In the genomic region with DNA sequence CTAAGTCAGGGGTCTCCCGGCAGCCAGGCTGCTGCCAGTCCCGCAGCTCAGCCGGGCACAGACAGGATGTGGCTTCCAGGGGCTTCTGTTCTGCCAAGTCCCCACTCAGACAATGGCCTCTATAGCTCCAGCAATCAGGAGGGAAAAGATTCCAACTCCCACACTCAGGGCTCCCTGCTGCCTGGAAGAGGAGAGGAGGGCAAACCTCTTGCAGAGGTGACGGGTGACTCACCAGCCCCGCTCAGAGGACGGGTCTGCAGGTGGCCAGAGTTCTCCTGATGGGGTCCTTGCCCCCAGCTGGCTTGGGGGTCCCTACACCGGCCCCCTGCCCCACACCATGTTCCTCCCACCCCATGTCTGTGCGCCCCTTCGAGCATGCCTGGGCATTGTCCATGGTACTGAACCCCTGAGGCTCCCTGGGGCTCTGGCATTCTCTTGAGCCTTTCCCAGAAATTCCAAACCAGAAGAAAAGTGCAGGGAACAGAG, we compare ENCODE assay signal across 12 cellular contexts. TPM values are rescaled to one million over a fixed set of nuclear protein-coding genes. Genes with fewer than 3 reads are reported as not detected.
DNase-seq lines count a peak whose midpoint lies in the region; ATAC-seq, FAIRE-seq and TF ChIP-seq lines count a peak whose summit lies in the region.
"Had no signal": no experiment of that assay in that cellular context is flagged by ENCODE, and none has a peak within 500 bp of the region (broad histone marks: within the 10 kb centered on the region; RNA-seq: fewer than 3 reads in every experiment).

No MANE protein-coding gene starts in this region.

- peaks cover 57% of the 10 kb centered on the region for H3K4me1 ChIP-seq in CD4-positive, CD25-positive, alpha-beta regulatory T cell (ENCODE audit: control insufficient read depth, insufficient read depth, low read length, poor library complexity, severe bottlenecking)
- peaks cover 16 to 51% of the 10 kb centered on the region in 2 experiments for H3K4me1 ChIP-seq in K562 (replicated peaks in 1 of 2; ENCODE audit: control insufficient read depth in 2 of 2, insufficient read depth in 2 of 2, low read length in 2 of 2)
- peaks cover 21% of the 10 kb centered on the region for H3K4me1 ChIP-seq in lower lobe of right lung

- H3K9me1 ChIP-seq in K562 (ENCODE audit: control insufficient read depth, insufficient read depth, low read length) = no peaks in the 10 kb centered on the region

- CTCF ChIA-PET in K562 (lab: Yijun Ruan, JAX; ENCODE audit: low intra/inter-chr PET ratio) = no interaction called here

- no peaks in the 10 kb centered on the region for H3K27me3 ChIP-seq in CD4-positive, CD25-positive, alpha-beta regulatory T cell (ENCODE audit: control insufficient read depth, insufficient read depth, low read length)
- H3K27me3 ChIP-seq in K562 (ENCODE audit: control insufficient read depth in 2 of 2, insufficient read depth in 2 of 2, low read length in 2 of 2) = peaks cover 21 to 33% of the 10 kb centered on the region in 2 experiments; a peak in 4 of 5 replicates
- peaks cover 47% of the 10 kb centered on the region for H3K27me3 ChIP-seq in lower lobe of right lung (ENCODE audit: low read depth)

- FAIRE-seq in K562 (lab: Jason Lieb, UNC) = no peak

- H3K27me3 Mint-ChIP-seq in CD4-positive, CD25-positive, alpha-beta regulatory T cell = no peaks in the 10 kb centered on the region

- H4K20me1 ChIP-seq in K562 (replicated peaks; ENCODE audit: control insufficient read depth, insufficient read depth, low read length) = no peaks in the 10 kb centered on the region; the same call in 1 of the 2 replicates

- in situ Hi-C loops in K562 (cut with MboI) = no loop called here

- BruUV-seq in K562 (replicated peaks; lab: Mats Ljungman, UMichigan) = no TSS peak

- no peak for DNase-seq in CD4-positive, CD25-positive, alpha-beta regulatory T cell
- peak; percentile 26 for DNase-seq in Jurkat, Clone E6-1 (ENCODE audit: low read depth, low spot score)
- DNase-seq in K562 (ENCODE audit: extremely low read depth in 1 of 4, low spot score in 3 of 4) = no peak
- peak; percentile 16 for DNase-seq in lower lobe of right lung
- DNase-seq in C1 segment of cervical spinal cord (lab: John Stamatoyannopoulos, UW) = no peak
- no peak for DNase-seq in nucleus accumbens (lab: John Stamatoyannopoulos, UW)
- DNase-seq in NCI-H2081 treated with DMSO at 0.1 percent for 48 hours (lab: John Stamatoyannopoulos, UW) = no peak
- DNase-seq: NCI-H2107, occipital lobe had no signal

- H3K27ac ChIP-seq in CD4-positive, CD25-positive, alpha-beta regulatory T cell (ENCODE audit: insufficient read depth, low read length, poor library complexity, severe bottlenecking) = peak overlapping the region; percentile 87
- H3K27ac ChIP-seq in K562 (ENCODE audit: extremely low read depth, low read depth, low read length) (no peak overlapping the region), lower lobe of right lung (peak overlapping the region; percentile 75)

- ATAC-seq in CD4-positive, CD25-positive, alpha-beta regulatory T cell (ENCODE audit: low read depth in 2 of 2) = no peak
- ATAC-seq in K562 = no peak
- no peak for ATAC-seq in lower lobe of right lung
- ATAC-seq in GM18519 (IDR thresholded peaks at IDR 0.05; ENCODE audit: low FRiP score, unreplicated experiment) = no peak

- H3K27ac Mint-ChIP-seq in CD4-positive, CD25-positive, alpha-beta regulatory T cell = peak overlapping the region; percentile 73 to 100 (median 96)

- H3K9ac ChIP-seq in K562 (ENCODE audit: insufficient read depth in 1 of 2, low read depth in 2 of 2, low read length in 2 of 2) = peak overlapping the region in 1 of 2 experiments; percentile 83; a peak in 1 of 4 replicates

- H2AFZ ChIP-seq in K562 (ENCODE audit: low read depth, low read length) = no peak overlapping the region

- no peak for TF ChIP-seq POLR2A in K562 (conservative IDR thresholded peaks at IDR 0.05)

- H3K9me3 ChIP-seq in CD4-positive, CD25-positive, alpha-beta regulatory T cell (ENCODE audit: control insufficient read depth in 2 of 2, low read length in 2 of 2) = no peaks in the 10 kb centered on the region
- H3K9me3 ChIP-seq in K562 (replicated peaks; ENCODE audit: control insufficient read depth, insufficient read depth, low read depth, low read length) (no peaks in the 10 kb centered on the region), lower lobe of right lung (no peaks in the 10 kb centered on the region)
- H3K9me3 ChIP-seq: heart right ventricle had no signal

- H3K9me3 Mint-ChIP-seq in CD4-positive, CD25-positive, alpha-beta regulatory T cell = no peaks in the 10 kb centered on the region

- intact Hi-C loops in K562 (cut with micrococcal nuclease) = no loop called here
- intact Hi-C loops in lower lobe of right lung (cut with DNase I) = no loop called here

- H3K4me3 Mint-ChIP-seq in CD4-positive, CD25-positive, alpha-beta regulatory T cell = peak overlapping the region in 3 of 4 donors; percentile 19 to 57 (median 56)

- peaks cover 5% of the 10 kb centered on the region for H3K36me3 Mint-ChIP-seq in CD4-positive, CD25-positive, alpha-beta regulatory T cell

- H3K4me2 ChIP-seq in K562 (ENCODE audit: insufficient read depth, low read length) = no peak overlapping the region

- no peak for TF ChIP-seq RAD21 in K562 (CRISPR knock-in tag; conservative IDR thresholded peaks at IDR 0.05 in 1 of 2, IDR thresholded peaks at IDR 0.05 in 1 of 2)

- no peak for TF ChIP-seq EP300 in K562 (IDR thresholded peaks at IDR 0.05; ENCODE audit: low read length)

- peaks cover 12 to 64% (median 20%) of the 10 kb centered on the region in 4 donors for H3K4me1 Mint-ChIP-seq in CD4-positive, CD25-positive, alpha-beta regulatory T cell

- H3K4me3 ChIP-seq in CD4-positive, CD25-positive, alpha-beta regulatory T cell (ENCODE audit: low read depth, low read length) = no peak overlapping the region
- H3K4me3 ChIP-seq in Jurkat, Clone E6-1 (ENCODE audit: low read length) = peak overlapping the region; percentile 50
- H3K4me3 ChIP-seq in K562 (no peak overlapping the region), lower lobe of right lung (no peak overlapping the region)

- WGBS in K562 (ENCODE audit: insufficient coverage, low coverage, missing lambda C conversion rate) = 55% methylated on average over 6 of the region's 9 CpGs

- no peaks in the 10 kb centered on the region for H3K79me2 ChIP-seq in K562 (ENCODE audit: control insufficient read depth, insufficient read depth, low read length)

- no peaks in the 10 kb centered on the region for H3K36me3 ChIP-seq in CD4-positive, CD25-positive, alpha-beta regulatory T cell (ENCODE audit: control insufficient read depth, insufficient read depth, low read length)
- H3K36me3 ChIP-seq in K562 (ENCODE audit: control insufficient read depth, insufficient read depth, low read length) = no peaks in the 10 kb centered on the region
- no peaks in the 10 kb centered on the region for H3K36me3 ChIP-seq in lower lobe of right lung
- H3K36me3 ChIP-seq: heart right ventricle had no signal

- POLR2A ChIA-PET in K562 (lab: Yijun Ruan, JAX) = interaction anchor here (0.5 to 1.7 kb wide), 3 partner anchors 10 to 74 kb away, joined by 3 to 6 read pairs (median 3); no protein-coding TSS in a partner anchor

- TF ChIP-seq CTCF in K562 (IDR thresholded peaks at IDR 0.05 in 2 of 3, conservative IDR thresholded peaks at IDR 0.05 in 1 of 3; ENCODE audit: insufficient read depth in 2 of 3, low read depth in 1 of 3, low read length in 3 of 3) (no peak), lower lobe of right lung (IDR thresholded peaks at IDR 0.05) (no peak)

RNA-seq across cellular contexts. Expression of a gene that starts 32.6 kb away (rescaled TPM):
- total RNA-seq in CD4-positive, CD25-positive, alpha-beta regulatory T cell = 0.37 TPM
- polyA plus RNA-seq in CD4-positive, CD25-positive, alpha-beta regulatory T cell = under 1 TPM in 1 of 4 donors, not detected in 3; 0.11 TPM
- not detected for polyA plus RNA-seq in Jurkat, Clone E6-1 (2012; ENCODE audit: insufficient read depth, insufficient read length)
- total RNA-seq in K562 (2011; cell fraction: chromatin; rRNA removed; ENCODE audit: low replicate concordance) = 0.25 TPM in 1 of 2 replicates, not detected in the other
- 0.17 TPM in 1 of 2 replicates, not detected in the other for total RNA-seq in K562 (2011; cell fraction: nucleolus; rRNA removed)
- total RNA-seq in K562 (2011; cell fraction: nucleoplasm; rRNA removed) = 0.15 TPM in 2 replicates
- 0.41 TPM in 1 of 2 replicates, not detected in the other for total RNA-seq in K562 (2014; rRNA removed)
- total RNA-seq in K562 (2014; rRNA removed; fragmentation: Illumina TruSeq; extraction: Trizol) = 0.04 TPM in 1 of 2 replicates, not detected in the other
- total RNA-seq in K562 (2015; rRNA removed; fragmentation: Illumina TruSeq; extraction: Trizol) = 0.14 and 0.15 TPM in 2 replicates
- total RNA-seq in K562 (2021) = 0.38 and 0.40 TPM in 2 replicates
- polyA plus RNA-seq in K562 (2011; rRNA removed) = 0.07 and 0.12 TPM in 2 replicates
- 0.10 and 0.31 TPM in 2 replicates for polyA plus RNA-seq in K562 (2011; cell fraction: cytosol; rRNA removed)
- 0.13 and 0.24 TPM in 2 replicates for polyA plus RNA-seq in K562 (2011; cell fraction: nucleus; rRNA removed)
- polyA plus RNA-seq in K562 (2012) = 0.51 and 0.61 TPM in 2 replicates
- polyA plus RNA-seq in K562 (2014; fragmentation: Illumina TruSeq; extraction: Trizol) = 0.22 and 0.25 TPM in 2 replicates
- polyA plus RNA-seq in K562 (2014; fragmentation: Nextera tagmentation; extraction: Ambion mirVana) = not detected
- 0.04 and 0.12 TPM in 2 replicates for polyA plus RNA-seq in K562 (2014; rRNA removed)
- 0.06 and 0.07 TPM in 2 replicates for polyA minus RNA-seq in K562 (2011; rRNA and poly(A)+ RNA removed)
- not detected in 2 replicates for polyA minus RNA-seq in K562 (2011; cell fraction: cytosol; rRNA and poly(A)+ RNA removed)
- polyA minus RNA-seq in K562 (2011; cell fraction: nucleus; rRNA and poly(A)+ RNA removed) = 0.13 TPM in 1 of 2 replicates, not detected in the other
- total RNA-seq in lower lobe of right lung = not detected
- total RNA-seq: G401 had no signal
- polyA plus RNA-seq: heart right ventricle had no signal

RNA-seq across cellular contexts. Expression of a gene that starts 55.0 kb away (rescaled TPM):
- total RNA-seq in CD4-positive, CD25-positive, alpha-beta regulatory T cell = 7.0 TPM
- polyA plus RNA-seq in CD4-positive, CD25-positive, alpha-beta regulatory T cell = 10 to 100 TPM in 2 of 4 donors, 1 to 10 TPM in 2; 7.9 to 11.5 (median 10.0) TPM
- 27.3 TPM for polyA plus RNA-seq in Jurkat, Clone E6-1 (2012; ENCODE audit: insufficient read depth, insufficient read length)
- 11.0 and 21.6 TPM in 2 replicates for total RNA-seq in K562 (2011; cell fraction: chromatin; rRNA removed; ENCODE audit: low replicate concordance)
- 16.4 and 17.2 TPM in 2 replicates for total RNA-seq in K562 (2011; cell fraction: nucleolus; rRNA removed)
- 12.8 and 15.0 TPM in 2 replicates for total RNA-seq in K562 (2011; cell fraction: nucleoplasm; rRNA removed)
- 31.3 and 37.0 TPM in 2 replicates for total RNA-seq in K562 (2014; rRNA removed)
- total RNA-seq in K562 (2014; rRNA removed; fragmentation: Illumina TruSeq; extraction: Trizol) = 18.1 TPM in 2 replicates
- total RNA-seq in K562 (2015; rRNA removed; fragmentation: Illumina TruSeq; extraction: Trizol) = 25.2 and 25.7 TPM in 2 replicates
- 25.1 and 26.1 TPM in 2 replicates for total RNA-seq in K562 (2021)
- 18.7 and 20.7 TPM in 2 replicates for polyA plus RNA-seq in K562 (2011; rRNA removed)
- polyA plus RNA-seq in K562 (2011; cell fraction: cytosol; rRNA removed) = 20.8 and 28.5 TPM in 2 replicates
- polyA plus RNA-seq in K562 (2011; cell fraction: nucleus; rRNA removed) = 27.0 and 39.1 TPM in 2 replicates
- polyA plus RNA-seq in K562 (2012) = 14.8 and 21.7 TPM in 2 replicates
- polyA plus RNA-seq in K562 (2014; fragmentation: Illumina TruSeq; extraction: Trizol) = 18.4 and 21.0 TPM in 2 replicates
- 1 to 10 TPM; 1.9 to 2.8 TPM for polyA plus RNA-seq in K562 (2014; fragmentation: Nextera tagmentation; extraction: Ambion mirVana)
- 26.3 and 26.7 TPM in 2 replicates for polyA plus RNA-seq in K562 (2014; rRNA removed)
- polyA minus RNA-seq in K562 (2011; rRNA and poly(A)+ RNA removed) = 12.7 and 15.7 TPM in 2 replicates
- 9.6 and 11.5 TPM in 2 replicates for polyA minus RNA-seq in K562 (2011; cell fraction: cytosol; rRNA and poly(A)+ RNA removed)
- 9.4 and 12.2 TPM in 2 replicates for polyA minus RNA-seq in K562 (2011; cell fraction: nucleus; rRNA and poly(A)+ RNA removed)
- total RNA-seq in lower lobe of right lung = 8.3 TPM

Comparison
In these comparisons a context has a peak if more than half of its experiments do, and no peak if none do; other contexts are left out.
1. DNase-seq: peak in Jurkat, Clone E6-1 (single experiment) and lower lobe of right lung (single experiment); none in CD4-positive, CD25-positive, alpha-beta regulatory T cell (0 of 3), K562 (0 of 4), C1 segment of cervical spinal cord (0 of 14), nucleus accumbens (0 of 56) and NCI-H2081 treated with DMSO at 0.1 percent for 48 hours (single experiment).